In the genomic region with DNA sequence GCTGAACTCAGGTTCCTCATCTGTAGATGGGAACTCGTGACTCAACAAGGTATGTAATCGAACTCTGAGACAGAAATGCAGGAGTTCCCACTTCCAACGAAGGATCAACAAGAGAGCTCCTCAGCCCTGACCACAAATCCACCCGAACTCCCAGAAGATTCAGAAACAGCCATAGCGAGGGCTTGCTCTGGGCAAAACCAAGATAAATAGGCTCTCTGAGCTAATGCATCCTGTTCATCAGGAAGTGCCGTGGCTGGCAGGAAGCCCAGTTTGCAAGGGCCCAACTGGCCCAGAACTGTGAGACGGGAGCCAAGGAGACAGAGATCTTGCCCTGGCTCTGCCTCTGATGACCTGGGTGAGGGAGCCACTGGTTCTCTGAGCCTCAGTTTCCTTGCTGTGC, we compare ENCODE assay signal across 8 cellular contexts.
DNase-seq lines count a peak whose midpoint lies in the region; ATAC-seq and TF ChIP-seq lines count a peak whose summit lies in the region.

No MANE protein-coding gene starts in this region.

- peak overlapping the region in 4 of 11 experiments; percentile 29 to 60 (median 44); a peak in 5 of 22 replicates for H3K27ac ChIP-seq in BLaER1 treated with 17β-estradiol and CSF1 and Interleukin-3, amounts not matched to agents 10 nM and 100 nM
- no peak overlapping the region for H3K27ac ChIP-seq in lung (ENCODE audit: low read depth in 1 of 2, low read length in 1 of 2)
- H3K27ac ChIP-seq in ascending aorta: no peak overlapping the region

- H3K36me3 Mint-ChIP-seq in activated CD4-positive, alpha-beta memory T cell treated with anti-CD3 and anti-CD28 coated beads, Interleukin-2, amount 10 ng/mL, durations not matched to agents 7 days and 5 days (ENCODE audit: low read depth): no peaks in the 10 kb centered on the region

- H3K4me1 ChIP-seq in BLaER1 treated with 17β-estradiol and CSF1 and Interleukin-3, amounts not matched to agents 10 nM and 100 nM: peaks cover 16 to 54% (median 41%) of the 10 kb centered on the region in 10 experiments
- H3K4me1 ChIP-seq in lung (ENCODE audit: control insufficient read depth in 2 of 2, insufficient read depth in 2 of 2, low read length in 2 of 2) (no peaks in the 10 kb centered on the region), ascending aorta (peaks cover 0 to 3% of the 10 kb centered on the region in 2 donors)

- POLR2A ChIA-PET in activated CD4-positive, alpha-beta memory T cell treated with anti-CD3 and anti-CD28 coated beads, Interleukin-2, amount 10 ng/mL, durations not matched to agents 7 days and 5 days (lab: Charles Lee): no interaction called here

- H3K9me3 ChIP-seq in BLaER1 treated with 17β-estradiol and CSF1 and Interleukin-3, amounts not matched to agents 10 nM and 100 nM (replicated peaks in 1 of 11): peaks cover 0 to 17% (median 7%) of the 10 kb centered on the region in 11 experiments; a peak in 10 of 22 replicates
- peaks cover 0 to 4% of the 10 kb centered on the region in 2 donors for H3K9me3 ChIP-seq in lung (ENCODE audit: control insufficient read depth in 2 of 2, insufficient read depth in 1 of 2, low read length in 1 of 2)
- no peaks in the 10 kb centered on the region for H3K9me3 ChIP-seq in ascending aorta

- peak; percentile 43 for DNase-seq in LHCN-M2 (ENCODE audit: low read depth)
- peak; percentile 45 for DNase-seq in astrocyte of the spinal cord (ENCODE audit: low read depth, low spot score)
- peak; percentile 38 for DNase-seq in lung (ENCODE audit: low spot score)
- no peak for DNase-seq in ascending aorta (ENCODE audit: low spot score in 2 of 2)
- DNase-seq in activated CD4-positive, alpha-beta memory T cell treated with anti-CD3 and anti-CD28 coated beads, Interleukin-2, amount 10 ng/mL, durations not matched to agents 7 days and 5 days: no peak
- no peak for DNase-seq in stimulated activated CD4-positive, alpha-beta T cell treated with anti-CD3 and anti-CD28 coated beads, Interleukin-12 subunit alpha, Interleukin-12 subunit beta, amount 100 ng/mL, for 4 hours
- DNase-seq in GM20000 (ENCODE audit: low spot score): no peak

- no peak overlapping the region for H3K4me3 Mint-ChIP-seq in activated CD4-positive, alpha-beta memory T cell treated with anti-CD3 and anti-CD28 coated beads, Interleukin-2, amount 10 ng/mL, durations not matched to agents 7 days and 5 days

- in situ Hi-C loops in astrocyte of the spinal cord (cut with HindIII; ENCODE audit: low sequenced_read_pairs): no loop called here

- peaks cover 9% of the 10 kb centered on the region for H3K4me1 Mint-ChIP-seq in activated CD4-positive, alpha-beta memory T cell treated with anti-CD3 and anti-CD28 coated beads, Interleukin-2, amount 10 ng/mL, durations not matched to agents 7 days and 5 days

- no peaks in the 10 kb centered on the region; a peak in 1 of 22 replicates for H3K27me3 ChIP-seq in BLaER1 treated with 17β-estradiol and CSF1 and Interleukin-3, amounts not matched to agents 10 nM and 100 nM
- H3K27me3 ChIP-seq in lung (ENCODE audit: control insufficient read depth, insufficient read depth): no peaks in the 10 kb centered on the region
- no peaks in the 10 kb centered on the region for H3K27me3 ChIP-seq in ascending aorta

- 12 to 24% methylated on average over 7 of the region's 7 CpGs for WGBS in lung, 2 donors

- intact Hi-C loops in ascending aorta (cut with DNase I): loop anchor here (5.0 kb wide), 1 partner anchor 117 kb away; no protein-coding TSS in a partner anchor

- ATAC-seq in lung (ENCODE audit: insufficient read depth, low FRiP score): no peak

- TF ChIP-seq CTCF in astrocyte of the spinal cord (IDR thresholded peaks at IDR 0.05; ENCODE audit: low read depth, low read length): no peak
- TF ChIP-seq CTCF in lung (IDR thresholded peaks at IDR 0.05; ENCODE audit: control extremely low read depth, extremely low read depth): no peak
- TF ChIP-seq CTCF in ascending aorta (IDR thresholded peaks at IDR 0.05): no peak
- TF ChIP-seq CTCF in GM20000 (IDR thresholded peaks at IDR 0.05; ENCODE audit: extremely low read depth, missing control alignments): no peak

- no peak overlapping the region for H3K4me3 ChIP-seq in BLaER1 treated with 17β-estradiol and CSF1 and Interleukin-3, amounts not matched to agents 10 nM and 100 nM
- H3K4me3 ChIP-seq in astrocyte of the spinal cord (ENCODE audit: low read depth, low read length) (no peak overlapping the region), lung (no peak overlapping the region), ascending aorta (no peak overlapping the region)

- H3K9me3 Mint-ChIP-seq in activated CD4-positive, alpha-beta memory T cell treated with anti-CD3 and anti-CD28 coated beads, Interleukin-2, amount 10 ng/mL, durations not matched to agents 7 days and 5 days: no peaks in the 10 kb centered on the region

- CTCF ChIA-PET in activated CD4-positive, alpha-beta memory T cell treated with anti-CD3 and anti-CD28 coated beads, Interleukin-2, amount 10 ng/mL, durations not matched to agents 7 days and 5 days (lab: Charles Lee): interaction anchor here (1.2 to 1.6 kb wide), 2 partner anchors 117 to 118 kb away, joined by 3 read pairs; no protein-coding TSS in a partner anchor

- no peaks in the 10 kb centered on the region for H4K20me1 ChIP-seq in BLaER1 treated with 17β-estradiol and CSF1 and Interleukin-3, amounts not matched to agents 10 nM and 100 nM

- H3K4me2 ChIP-seq in BLaER1 treated with 17β-estradiol and CSF1 and Interleukin-3, amounts not matched to agents 10 nM and 100 nM: peak overlapping the region; percentile 61 to 89 (median 78)

- peak overlapping the region in 2 of 11 experiments; percentile 5 to 35; a peak in 4 of 22 replicates for H3K9ac ChIP-seq in BLaER1 treated with 17β-estradiol and CSF1 and Interleukin-3, amounts not matched to agents 10 nM and 100 nM

- no peak overlapping the region for H3K27ac Mint-ChIP-seq in activated CD4-positive, alpha-beta memory T cell treated with anti-CD3 and anti-CD28 coated beads, Interleukin-2, amount 10 ng/mL, durations not matched to agents 7 days and 5 days

- H3K27me3 Mint-ChIP-seq in activated CD4-positive, alpha-beta memory T cell treated with anti-CD3 and anti-CD28 coated beads, Interleukin-2, amount 10 ng/mL, durations not matched to agents 7 days and 5 days: peaks cover 28% of the 10 kb centered on the region

- H3K36me3 ChIP-seq in BLaER1 treated with 17β-estradiol and CSF1 and Interleukin-3, amounts not matched to agents 10 nM and 100 nM: no peaks in the 10 kb centered on the region
- H3K36me3 ChIP-seq in lung (ENCODE audit: control insufficient read depth in 2 of 2, insufficient read depth in 2 of 2, low read length in 2 of 2): no peaks in the 10 kb centered on the region
- no peaks in the 10 kb centered on the region for H3K36me3 ChIP-seq in ascending aorta

Comparison
In these comparisons a context has a peak if more than half of its experiments do, and no peak if none do; other contexts are left out.
1. DNase-seq: peak in LHCN-M2 (single experiment), astrocyte of the spinal cord (single experiment) and lung (single experiment); none in ascending aorta (0 of 2), activated CD4-positive, alpha-beta memory T cell treated with anti-CD3 and anti-CD28 coated beads, Interleukin-2, amount 10 ng/mL, durations not matched to agents 7 days and 5 days (single experiment), stimulated activated CD4-positive, alpha-beta T cell treated with anti-CD3 and anti-CD28 coated beads, Interleukin-12 subunit alpha, Interleukin-12 subunit beta, amount 100 ng/mL, for 4 hours (single experiment) and GM20000 (single experiment).